28 cellular contexts compared by ENCODE assay signal in genomic region chr9:76910861-76911260, GRCh38.
"Had no signal": no experiment of that assay in that cellular context is flagged by ENCODE, and none has a peak within 500 bp of the region (broad histone marks: within the 10 kb centered on the region; RNA-seq: fewer than 3 reads in every experiment).

No MANE protein-coding gene starts in this region.

- H3K36me3 ChIP-seq: ascending aorta, cardiac muscle cell, WERI-Rb-1 had no signal

- DNase-seq: activated CD4-positive, alpha-beta memory T cell treated with anti-CD3 and anti-CD28 coated beads, Interleukin-2, amount 10 ng/mL, durations not matched to agents 7 days and 5 days; activated CD4-positive, alpha-beta T cell treated with anti-CD3 and anti-CD28 coated beads for 1 hour; activated CD4-positive, alpha-beta T cell treated with anti-CD3 and anti-CD28 coated beads for 36 hours; activated CD4-positive, alpha-beta T cell treated with anti-CD3 and anti-CD28 coated beads for 48 hours; activated CD4-positive, alpha-beta T cell treated with anti-CD3 and anti-CD28 coated beads, Interleukin-2, amount 10 ng/mL, durations not matched to agents 7 days and 5 days; activated CD4-positive, alpha-beta T cell treated with anti-CD3 and anti-CD28 coated beads, Interleukin-2, amount 50 U/mL, for 48 hours; activated CD4-positive, CD25-positive, alpha-beta regulatory T cell; activated CD8-positive, alpha-beta memory T cell treated with anti-CD3 and anti-CD28 coated beads for 24 hours; activated CD8-positive, alpha-beta memory T cell treated with anti-CD3 and anti-CD28 coated beads, Interleukin-2, amount 10 ng/mL, durations not matched to agents 7 days and 5 days; activated CD8-positive, alpha-beta memory T cell treated with anti-CD3 and anti-CD28 coated beads, Interleukin-2, amount 50 U/mL, for 48 hours; activated CD8-positive, alpha-beta T cell treated with anti-CD3 and anti-CD28 coated beads, Interleukin-2, amount 10 ng/mL, durations not matched to agents 7 days and 5 days; activated effector memory CD4-positive, alpha-beta T cell treated with Interleukin-2 at 50 U/mL for 16 hours; activated gamma-delta T cell; activated naive CD4-positive, alpha-beta T cell treated with anti-CD3 and anti-CD28 coated beads, Interleukin-2, amount 10 ng/mL, durations not matched to agents 7 days and 5 days; activated naive CD4-positive, alpha-beta T cell treated with Interleukin-2 at 50 U/mL for 16 hours; activated naive CD8-positive, alpha-beta T cell treated with anti-CD3 and anti-CD28 coated beads, Interleukin-2, amount 10 ng/mL, durations not matched to agents 7 days and 5 days; activated naive CD8-positive, alpha-beta T cell treated with anti-CD3 and anti-CD28 coated beads, Interleukin-2, amount 50 U/mL, for 24 hours; activated T-cell treated with anti-CD3 and anti-CD28 coated beads, Interleukin-2, amount 50 U/mL, for 24 hours; activated T-cell treated with anti-CD3 and anti-CD28 coated beads, Interleukin-2, amount 50 U/mL, for 48 hours; amygdala; anterior cingulate cortex; caudate nucleus; T-helper 1 cell; T-helper 2 cell; T-helper 9 cell; WERI-Rb-1 had no signal

- H3K4me1 ChIP-seq: ascending aorta had no signal

- H3K9me3 ChIP-seq: ascending aorta had no signal

- H3K27me3 ChIP-seq: ascending aorta had no signal

- H3K27ac ChIP-seq: ascending aorta, cardiac muscle cell, WERI-Rb-1 had no signal

- H3K4me3 ChIP-seq: ascending aorta, cardiac muscle cell had no signal
